Comparison of ENCODE assay signal across 8 cellular contexts in genomic region chr11:44775366-44776356, GRCh38. TPM values are rescaled to one million over a fixed set of nuclear protein-coding genes. Genes with fewer than 3 reads are reported as not detected.
DNase-seq lines count a peak whose midpoint lies in the region; ATAC-seq, FAIRE-seq and TF ChIP-seq lines count a peak whose summit lies in the region.

No MANE protein-coding gene starts in this region.

- H3K9ac ChIP-seq in astrocyte (ENCODE audit: low read length) (no peak overlapping the region), keratinocyte (ENCODE audit: control insufficient read depth, extremely low read depth, insufficient read depth, low read length) (no peak overlapping the region)

- no peak overlapping the region for H3K27ac ChIP-seq in astrocyte (ENCODE audit: low read depth, low read length)
- H3K27ac ChIP-seq in keratinocyte (ENCODE audit: control insufficient read depth, insufficient read depth, low read length), result no peak overlapping the region

- H3K9me3 Mint-ChIP-seq in astrocyte (ENCODE audit: unreplicated experiment), result no peaks in the 10 kb centered on the region

- H3K36me3 ChIP-seq in astrocyte (ENCODE audit: insufficient read depth, low read length) (no peaks in the 10 kb centered on the region), keratinocyte (ENCODE audit: control insufficient read depth in 2 of 2, extremely low read depth in 1 of 2, insufficient read depth in 2 of 2, low read length in 2 of 2) (no peaks in the 10 kb centered on the region)

- H2AFZ ChIP-seq in astrocyte (ENCODE audit: low read depth, low read length), result no peak overlapping the region
- H2AFZ ChIP-seq in keratinocyte (ENCODE audit: control insufficient read depth, low read length), result no peak overlapping the region

- H3K4me3 Mint-ChIP-seq in T-helper 17 cell (no peak overlapping the region), astrocyte (ENCODE audit: unreplicated experiment) (no peak overlapping the region)

- DNase-seq in EL (peak; percentile 56), LHCN-M2 (ENCODE audit: low read depth) (peak; percentile 36), T-helper 17 cell (peak; percentile 25 to 46 (median 41)), astrocyte (ENCODE audit: low read depth) (no peak), keratinocyte (ENCODE audit: low read depth, low spot score) (peak; percentile 4)
- peak; percentile 30 to 46 (median 31) for DNase-seq in stimulated activated CD4-positive, alpha-beta T cell treated with anti-CD3 and anti-CD28 coated beads, TNF-alpha, amount 100 ng/mL, for 1 hour (ENCODE audit: low read depth in 3 of 3, low spot score in 1 of 3)

- dilution Hi-C loops in keratinocyte (cut with MboI; ENCODE audit: extremely low pct_ligation_motif_present, low sequenced_read_pairs), result no loop called here

- H3K4me2 ChIP-seq in astrocyte (ENCODE audit: low read length) (no peak overlapping the region), keratinocyte (ENCODE audit: control insufficient read depth, extremely low read depth, insufficient read depth, low read depth, low read length) (no peak overlapping the region)

- no peaks in the 10 kb centered on the region for H3K79me2 ChIP-seq in astrocyte (ENCODE audit: insufficient read depth, low read length)
- H3K79me2 ChIP-seq in keratinocyte (ENCODE audit: control insufficient read depth, insufficient read depth, low read length), result no peaks in the 10 kb centered on the region

- peak; percentile 46 for TF ChIP-seq CTCF in astrocyte (IDR thresholded peaks at IDR 0.05; ENCODE audit: insufficient read depth, low read depth, low read length)
- peak; percentile 82 to 89 (median 89) for TF ChIP-seq CTCF in keratinocyte (optimal IDR thresholded peaks at IDR 0.05 in 1 of 3, IDR thresholded peaks at IDR 0.05 in 1 of 3, conservative IDR thresholded peaks at IDR 0.05 in 1 of 3; ENCODE audit: extremely low read depth in 1 of 3, insufficient read depth in 2 of 3, low read length in 3 of 3)

- H4K20me1 ChIP-seq in astrocyte (ENCODE audit: insufficient read depth, low read length), result peaks cover 4% of the 10 kb centered on the region
- H4K20me1 ChIP-seq in keratinocyte (ENCODE audit: control insufficient read depth, extremely low read depth, insufficient read depth, low read length), result no peaks in the 10 kb centered on the region

- no peaks in the 10 kb centered on the region for H3K9me1 ChIP-seq in keratinocyte (ENCODE audit: control insufficient read depth, extremely low read depth, insufficient read depth, low read length)

- H3K27ac Mint-ChIP-seq in T-helper 17 cell (peak overlapping the region; percentile 74), astrocyte (ENCODE audit: unreplicated experiment) (no peak overlapping the region)

- H3K4me1 Mint-ChIP-seq in T-helper 17 cell, result peaks cover 42% of the 10 kb centered on the region
- H3K4me1 Mint-ChIP-seq in astrocyte (ENCODE audit: low read depth, unreplicated experiment), result peaks cover 6% of the 10 kb centered on the region

- H3K27me3 ChIP-seq in astrocyte (ENCODE audit: insufficient read depth, low read length), result peaks cover 18% of the 10 kb centered on the region
- peaks cover 8% of the 10 kb centered on the region for H3K27me3 ChIP-seq in keratinocyte (ENCODE audit: control insufficient read depth, extremely low read depth, insufficient read depth, low read length)

- no peaks in the 10 kb centered on the region for H3K27me3 Mint-ChIP-seq in T-helper 17 cell
- peaks cover 23% of the 10 kb centered on the region for H3K27me3 Mint-ChIP-seq in astrocyte (ENCODE audit: low read depth, unreplicated experiment)

- H3K4me1 ChIP-seq in astrocyte (ENCODE audit: insufficient read depth, low read length) (no peaks in the 10 kb centered on the region), keratinocyte (ENCODE audit: control insufficient read depth, extremely low read depth, insufficient read depth, low read length) (no peaks in the 10 kb centered on the region)

- FAIRE-seq in astrocyte (lab: Jason Lieb, UNC) (no peak), keratinocyte (lab: Jason Lieb, UNC) (no peak)

- H3K9me3 ChIP-seq in T-helper 17 cell (ENCODE audit: control insufficient read depth, low read length, poor library complexity, severe bottlenecking), result no peaks in the 10 kb centered on the region
- no peaks in the 10 kb centered on the region for H3K9me3 ChIP-seq in astrocyte (ENCODE audit: insufficient read depth, low read depth, low read length)
- no peaks in the 10 kb centered on the region for H3K9me3 ChIP-seq in keratinocyte (ENCODE audit: control insufficient read depth, low read depth, low read length)

- peaks cover 10% of the 10 kb centered on the region for H3K36me3 Mint-ChIP-seq in T-helper 17 cell (ENCODE audit: low read depth)
- H3K36me3 Mint-ChIP-seq in astrocyte (ENCODE audit: low read depth, unreplicated experiment), result peaks cover 10% of the 10 kb centered on the region

- H3K4me3 ChIP-seq in astrocyte (ENCODE audit: insufficient read depth, low read depth, low read length), result no peak overlapping the region
- H3K4me3 ChIP-seq in keratinocyte (ENCODE audit: control insufficient read depth in 2 of 3, extremely low read depth in 1 of 3, insufficient read depth in 2 of 3, low read depth in 1 of 3, low read length in 3 of 3), result no peak overlapping the region

- peak; percentile 77 for ATAC-seq in T-helper 17 cell
- ATAC-seq in GM21737 (IDR thresholded peaks at IDR 0.05; ENCODE audit: unreplicated experiment), result no peak
- no peak for ATAC-seq in HG03097 (IDR thresholded peaks at IDR 0.05; ENCODE audit: low FRiP score, unreplicated experiment)

RNA-seq across cellular contexts. Expression of gene TSPAN18, which starts 48.9 kb away (rescaled TPM):
- not detected in 2 replicates for total RNA-seq in LHCN-M2 (2014; rRNA removed)
- polyA plus RNA-seq in LHCN-M2 (2012), result 0.60 TPM
- 10 to 100 TPM; 79.8 to 93.2 TPM for total RNA-seq in T-helper 17 cell
- total RNA-seq in astrocyte, result 31.7 and 39.1 TPM in 2 replicates
- polyA plus RNA-seq in keratinocyte, result not detected in 3 replicates
- not detected for polyA plus RNA-seq in keratinocyte (2011; ENCODE audit: low read depth)
- polyA plus RNA-seq in keratinocyte (2011; cell fraction: cytosol; rRNA removed), result 0.04 TPM in 1 of 2 replicates, not detected in the other
- polyA plus RNA-seq in keratinocyte (2011; cell fraction: nucleus; rRNA removed), result not detected in 2 replicates
- polyA plus RNA-seq in keratinocyte (2012; ENCODE audit: low replicate concordance), result 0.18 TPM in 1 of 2 replicates, not detected in the other
- not detected in 3 replicates for polyA minus RNA-seq in keratinocyte
- not detected for polyA minus RNA-seq in keratinocyte (2011; cell fraction: cytosol; rRNA and poly(A)+ RNA removed)
- not detected in 2 replicates for polyA minus RNA-seq in keratinocyte (2011; cell fraction: nucleus; rRNA and poly(A)+ RNA removed)

Comparison
In these comparisons a context has a peak if more than half of its experiments do, and no peak if none do; other contexts are left out.
1. RNA of gene TSPAN18, which starts 48.9 kb away (total RNA-seq): 79.8 to 93.2 TPM in T-helper 17 cell and 31.7 to 39.1 TPM in astrocyte; not detected in LHCN-M2; every median in the first group is over 10 times any median in the second.